In the genomic region with DNA sequence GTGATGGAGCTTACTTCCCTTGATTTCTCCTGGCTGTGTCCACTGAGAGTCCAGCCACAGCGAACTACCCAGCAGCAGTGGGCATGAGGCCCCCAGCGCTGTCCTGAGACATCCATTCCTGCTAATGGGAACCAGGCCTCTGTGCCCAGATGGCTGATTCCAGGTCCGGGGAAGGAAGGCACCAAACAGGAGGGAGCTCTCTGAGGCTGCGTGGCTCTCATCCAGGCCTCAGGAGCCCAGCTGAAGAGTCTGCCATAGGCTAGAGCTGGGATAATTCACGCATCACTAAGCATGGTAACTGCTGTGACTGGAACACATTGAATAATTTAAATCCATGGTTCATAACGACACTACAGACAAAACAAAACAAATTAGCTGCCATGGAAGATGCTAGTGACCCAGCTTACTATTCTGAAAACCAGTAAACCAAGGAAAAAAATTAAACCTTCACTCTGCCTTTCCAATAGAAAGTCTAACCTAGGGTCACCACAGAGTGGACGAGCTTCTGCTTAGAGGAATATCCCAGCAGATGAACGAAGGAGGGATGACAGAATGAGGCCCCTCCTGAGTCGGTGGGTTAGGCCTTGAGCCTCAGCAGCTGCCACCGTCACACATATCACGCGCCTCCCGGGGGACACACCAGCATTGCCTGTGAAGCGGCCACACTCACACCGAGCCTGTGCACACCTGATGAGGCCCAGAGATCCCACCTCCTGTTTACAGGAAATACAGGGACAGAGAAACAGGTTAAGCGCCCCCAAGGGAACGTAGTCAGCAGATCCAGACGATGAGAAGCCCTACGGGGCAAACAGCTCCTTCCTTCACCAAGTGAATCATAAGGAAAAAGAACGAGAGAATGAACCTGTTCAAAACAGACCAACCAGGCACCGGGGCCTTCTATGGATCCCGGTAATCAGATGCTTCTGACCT, we compare ENCODE assay signal across 19 cellular contexts. TPM values are rescaled to one million over a fixed set of nuclear protein-coding genes. Genes with fewer than 3 reads are reported as not detected.
DNase-seq lines count a peak whose midpoint lies in the region; ATAC-seq and TF ChIP-seq lines count a peak whose summit lies in the region.
"Had no signal": no experiment of that assay in that cellular context is flagged by ENCODE, and none has a peak within 500 bp of the region (broad histone marks: within the 10 kb centered on the region; RNA-seq: fewer than 3 reads in every experiment).

No MANE protein-coding gene starts in this region.

- peaks cover 54% of the 10 kb centered on the region for H3K36me3 Mint-ChIP-seq in brain
- H3K36me3 Mint-ChIP-seq: activated naive CD8-positive, alpha-beta T cell had no signal

- ATAC-seq in HG02642 (IDR thresholded peaks at IDR 0.05; ENCODE audit: poor library complexity, unreplicated experiment): no peak
- ATAC-seq: HCT116 had no signal

- peak overlapping the region; percentile 74 for H3K27ac ChIP-seq in neural cell (ENCODE audit: low read length)
- H3K27ac ChIP-seq in Karpas-422 (ENCODE audit: low read length): no peak overlapping the region
- H3K27ac ChIP-seq: hepatocyte, parathyroid adenoma, transverse colon had no signal

- H3K4me1 Mint-ChIP-seq in brain: peaks cover 37% of the 10 kb centered on the region
- H3K4me1 Mint-ChIP-seq: activated CD4-positive, alpha-beta T cell treated with anti-CD3 and anti-CD28 coated beads, Interleukin-2, amount 10 ng/mL, durations not matched to agents 7 days and 5 days had no signal

- H3K4me3 ChIP-seq in neural cell (ENCODE audit: low read length): no peak overlapping the region
- no peak overlapping the region for H3K4me3 ChIP-seq in Karpas-422 (ENCODE audit: low read length)
- H3K4me3 ChIP-seq: hepatocyte, smooth muscle cell, transverse colon had no signal

- H3K4me1 ChIP-seq in Karpas-422 (ENCODE audit: low read length): no peaks in the 10 kb centered on the region
- H3K4me1 ChIP-seq: parathyroid adenoma, transverse colon had no signal

- TF ChIP-seq RAD21 in neural cell (conservative IDR thresholded peaks at IDR 0.05): no peak

- no peak for TF ChIP-seq CTCF in brain (conservative IDR thresholded peaks at IDR 0.05)
- TF ChIP-seq CTCF in neural cell (IDR thresholded peaks at IDR 0.05; ENCODE audit: poor library complexity, severe bottlenecking): no peak

- H3K9ac ChIP-seq in neural cell (ENCODE audit: low read length): no peak overlapping the region
- no peak overlapping the region for H3K9ac ChIP-seq in Karpas-422 (ENCODE audit: low read length)
- H3K9ac ChIP-seq: parathyroid adenoma had no signal

- no peaks in the 10 kb centered on the region for H3K9me3 Mint-ChIP-seq in brain
- H3K9me3 Mint-ChIP-seq: activated CD4-positive, alpha-beta T cell treated with anti-CD3 and anti-CD28 coated beads, Interleukin-2, amount 10 ng/mL, durations not matched to agents 7 days and 5 days; activated T-cell treated with anti-CD3 and anti-CD28 coated beads, Interleukin-2, amount 50 U/mL, for 24 hours had no signal

- H3K9me3 ChIP-seq in neural cell (ENCODE audit: low read length) (no peaks in the 10 kb centered on the region), Karpas-422 (ENCODE audit: low read length) (no peaks in the 10 kb centered on the region)
- H3K9me3 ChIP-seq: transverse colon had no signal

- peak; percentile 74 for DNase-seq in DMS 273 treated with DMSO at 0.1 percent for 48 hours (lab: John Stamatoyannopoulos, UW)
- peak; percentile 28 to 78 for DNase-seq in NCI-H187 (lab: John Stamatoyannopoulos, UW)
- no peak for DNase-seq in NOMO-1 (lab: John Stamatoyannopoulos, UW; ENCODE audit: unreplicated experiment in 2 of 2)
- no peak for DNase-seq in activated CD4-positive, CD25-positive, alpha-beta regulatory T cell treated with anti-CD3 and anti-CD28 coated beads, Interleukin-2, amount 50 U/mL, for 72 hours
- no peak for DNase-seq in Karpas-422
- DNase-seq: activated CD4-positive, alpha-beta T cell treated with anti-CD3 and anti-CD28 coated beads, Interleukin-2, amount 10 ng/mL, durations not matched to agents 7 days and 5 days; activated T-cell treated with anti-CD3 and anti-CD28 coated beads, Interleukin-2, amount 50 U/mL, for 24 hours; DMS153; effector CD4-positive, alpha-beta T cell; transverse colon had no signal

- no peaks in the 10 kb centered on the region for H4K20me1 ChIP-seq in neural cell (ENCODE audit: insufficient read depth)
- H4K20me1 ChIP-seq in Karpas-422 (ENCODE audit: insufficient read depth, low read depth, low read length): no peaks in the 10 kb centered on the region

- H3F3A ChIP-seq in neural cell (ENCODE audit: insufficient read depth, low read length, poor library complexity, severe bottlenecking): no peaks in the 10 kb centered on the region

- no peak overlapping the region for H2AFZ ChIP-seq in neural cell (ENCODE audit: low read depth, low read length)
- H2AFZ ChIP-seq in Karpas-422 (ENCODE audit: low read length): no peak overlapping the region
- H2AFZ ChIP-seq: hepatocyte, parathyroid adenoma had no signal

- H3K36me3 ChIP-seq in neural cell (ENCODE audit: insufficient read depth, low read length): no peaks in the 10 kb centered on the region
- H3K36me3 ChIP-seq in Karpas-422 (ENCODE audit: insufficient read depth, low read length): peaks cover 6% of the 10 kb centered on the region; the same call in 1 of the 2 replicates

- H3K79me2 ChIP-seq in neural cell (replicated peaks; ENCODE audit: insufficient read depth, low read length): no peaks in the 10 kb centered on the region
- no peaks in the 10 kb centered on the region for H3K79me2 ChIP-seq in Karpas-422 (ENCODE audit: low read length)
- H3K79me2 ChIP-seq: hepatocyte, parathyroid adenoma had no signal

- peaks cover 2% of the 10 kb centered on the region for H3K27me3 Mint-ChIP-seq in brain
- H3K27me3 Mint-ChIP-seq: activated CD4-positive, alpha-beta T cell treated with anti-CD3 and anti-CD28 coated beads, Interleukin-2, amount 10 ng/mL, durations not matched to agents 7 days and 5 days; activated naive CD8-positive, alpha-beta T cell; activated T-cell treated with anti-CD3 and anti-CD28 coated beads, Interleukin-2, amount 50 U/mL, for 24 hours had no signal

- no peak for TF ChIP-seq EP300 in neural cell (conservative IDR thresholded peaks at IDR 0.05; ENCODE audit: poor library complexity, severe bottlenecking)

- peak overlapping the region; percentile 81 to 97 (median 94) for H3K27ac Mint-ChIP-seq in brain
- H3K27ac Mint-ChIP-seq: activated CD4-positive, alpha-beta T cell treated with anti-CD3 and anti-CD28 coated beads, Interleukin-2, amount 10 ng/mL, durations not matched to agents 7 days and 5 days; activated naive CD8-positive, alpha-beta T cell; activated T-cell treated with anti-CD3 and anti-CD28 coated beads, Interleukin-2, amount 50 U/mL, for 24 hours had no signal

- H3K9me2 ChIP-seq in neural cell (ENCODE audit: insufficient read depth, low read length) (no peaks in the 10 kb centered on the region), Karpas-422 (replicated peaks; ENCODE audit: insufficient read depth, low read length) (no peaks in the 10 kb centered on the region)

- H3K4me2 ChIP-seq in neural cell (ENCODE audit: low read length) (no peak overlapping the region), Karpas-422 (ENCODE audit: low read depth, low read length, poor library complexity, severe bottlenecking) (no peak overlapping the region)
- H3K4me2 ChIP-seq: hepatocyte, smooth muscle cell had no signal

- peak overlapping the region in 2 of 5 experiments; percentile 30 to 47 for H3K4me3 Mint-ChIP-seq in brain
- H3K4me3 Mint-ChIP-seq: activated CD4-positive, alpha-beta T cell treated with anti-CD3 and anti-CD28 coated beads, Interleukin-2, amount 10 ng/mL, durations not matched to agents 7 days and 5 days; activated naive CD8-positive, alpha-beta T cell; activated T-cell treated with anti-CD3 and anti-CD28 coated beads, Interleukin-2, amount 50 U/mL, for 24 hours had no signal

- no peaks in the 10 kb centered on the region for H3K27me3 ChIP-seq in neural cell (ENCODE audit: insufficient read depth, low read depth, low read length)
- no peaks in the 10 kb centered on the region for H3K27me3 ChIP-seq in Karpas-422 (ENCODE audit: low read length)
- H3K27me3 ChIP-seq: hepatocyte, transverse colon had no signal

TF ChIP-seq in neural cell, 6 proteins besides CTCF, POLR2A, EP300 and RAD21:
- TF ChIP-seq EZH2 (IDR thresholded peaks at IDR 0.05; ENCODE audit: borderline replicate concordance, insufficient read depth, low read length, poor library complexity, severe bottlenecking): no peak
- no peak for TF ChIP-seq TAF1 (IDR thresholded peaks at IDR 0.05; ENCODE audit: low read depth)
- no peak for TF ChIP-seq SMC3 (conservative IDR thresholded peaks at IDR 0.05; ENCODE audit: poor library complexity)
- TF ChIP-seq POLR2AphosphoS5 (IDR thresholded peaks at IDR 0.05): no peak
TF ChIP-seq in neural cell: peak in this region for 0.

RNA-seq across cellular contexts. Expression of gene LRRC47, which starts 25.0 kb away (rescaled TPM):
- polyA plus RNA-seq in brain (ENCODE audit: insufficient read depth, low read depth, low replicate concordance) (48.3 TPM), neural cell (59.2 and 63.5 TPM in 2 replicates)
- polyA minus RNA-seq in neural cell: 54.2 and 68.2 TPM in 2 replicates
- total RNA-seq in Karpas-422 (2014; rRNA removed; shearing (Covaris generic); ENCODE audit: low replicate concordance): 10.2 and 29.1 TPM in 2 replicates

RNA-seq across cellular contexts. Expression of gene CEP104, which starts 35.7 kb away (rescaled TPM):
- polyA plus RNA-seq in brain (ENCODE audit: insufficient read depth, low read depth, low replicate concordance) (28.6 TPM), neural cell (8.1 and 21.5 TPM in 2 replicates)
- polyA minus RNA-seq in neural cell: 20.7 and 22.3 TPM in 2 replicates
- total RNA-seq in Karpas-422 (2014; rRNA removed; shearing (Covaris generic); ENCODE audit: low replicate concordance): 19.9 and 90.0 TPM in 2 replicates

RNA-seq across cellular contexts. Expression of gene DFFB, which starts 36.0 kb away (rescaled TPM):
- 3.9 TPM for polyA plus RNA-seq in brain (ENCODE audit: insufficient read depth, low read depth, low replicate concordance)
- polyA plus RNA-seq in neural cell: 20.2 and 21.0 TPM in 2 replicates
- polyA minus RNA-seq in neural cell: 10.0 and 11.0 TPM in 2 replicates
- 11.9 and 15.2 TPM in 2 replicates for total RNA-seq in Karpas-422 (2014; rRNA removed; shearing (Covaris generic); ENCODE audit: low replicate concordance)

RNA-seq across cellular contexts. Expression of gene SMIM1, which starts 48.7 kb away (rescaled TPM):
- polyA plus RNA-seq in brain (ENCODE audit: insufficient read depth, low read depth, low replicate concordance) (5.6 TPM), neural cell (not detected in 2 replicates)
- not detected in 2 replicates for polyA minus RNA-seq in neural cell
- total RNA-seq in Karpas-422 (2014; rRNA removed; shearing (Covaris generic); ENCODE audit: low replicate concordance): 0.87 TPM in 1 of 2 replicates, not detected in the other
- total RNA-seq: bronchial epithelial cell, transverse colon had no signal

Comparison
In these comparisons a context has a peak if more than half of its experiments do, and no peak if none do; other contexts are left out.
1. DNase-seq: peak in DMS 273 treated with DMSO at 0.1 percent for 48 hours (single experiment) and NCI-H187 (2 of 2); none in NOMO-1 (0 of 2), activated CD4-positive, CD25-positive, alpha-beta regulatory T cell treated with anti-CD3 and anti-CD28 coated beads, Interleukin-2, amount 50 U/mL, for 72 hours (single experiment) and Karpas-422 (single experiment).